In genomic region chr4:2936773-2937145, GRCh38 we compare ENCODE assay signal across 8 cellular contexts. TPM values are rescaled to one million over a fixed set of nuclear protein-coding genes. Genes with fewer than 3 reads are reported as not detected.
DNase-seq lines count a peak whose midpoint lies in the region; ATAC-seq, FAIRE-seq and TF ChIP-seq lines count a peak whose summit lies in the region.

No MANE protein-coding gene starts in this region.

- no peak for ATAC-seq in GM19455 (IDR thresholded peaks at IDR 0.05; ENCODE audit: unreplicated experiment)

- peak overlapping the region; percentile 48 for H3K27ac Mint-ChIP-seq in astrocyte (ENCODE audit: unreplicated experiment)
- H3K27ac Mint-ChIP-seq in nephron = no peak overlapping the region

- H2AFZ ChIP-seq in astrocyte (ENCODE audit: low read depth, low read length) = no peak overlapping the region

- DNase-seq in AG08395 (ENCODE audit: low spot score) = peak; percentile 81
- DNase-seq in GM19238 (ENCODE audit: insufficient read length, low spot score) = peak; percentile 35
- DNase-seq in NT2/D1 (ENCODE audit: low read depth, low spot score) = no peak
- DNase-seq in astrocyte (ENCODE audit: low read depth) = peak; percentile 76
- DNase-seq in cortex of kidney (lab: John Stamatoyannopoulos, UW) = no peak
- DNase-seq in NCI-H2029 treated with DMSO at 0.1 percent for 48 hours (lab: John Stamatoyannopoulos, UW) = no peak

- no peak overlapping the region for H3K4me3 ChIP-seq in NT2/D1 (ENCODE audit: insufficient read length, low read depth)
- H3K4me3 ChIP-seq in astrocyte (ENCODE audit: insufficient read depth, low read depth, low read length) = peak overlapping the region; percentile 0

- H3K4me1 Mint-ChIP-seq in astrocyte (ENCODE audit: low read depth, unreplicated experiment) = peaks cover 24% of the 10 kb centered on the region
- H3K4me1 Mint-ChIP-seq in nephron = peaks cover 23% of the 10 kb centered on the region

- H3K36me3 Mint-ChIP-seq in astrocyte (ENCODE audit: low read depth, unreplicated experiment) (peaks cover 17% of the 10 kb centered on the region), nephron (ENCODE audit: low read depth) (peaks cover 29% of the 10 kb centered on the region)

- H3K4me2 ChIP-seq in astrocyte (ENCODE audit: low read length) = peak overlapping the region; percentile 88

- H4K20me1 ChIP-seq in astrocyte (ENCODE audit: insufficient read depth, low read length) = peaks cover 68% of the 10 kb centered on the region

- no peaks in the 10 kb centered on the region for H3K27me3 Mint-ChIP-seq in astrocyte (ENCODE audit: low read depth, unreplicated experiment)
- H3K27me3 Mint-ChIP-seq in nephron (ENCODE audit: low read depth) = no peaks in the 10 kb centered on the region

- H3K27ac ChIP-seq in astrocyte (ENCODE audit: low read depth, low read length) = peak overlapping the region; percentile 74

- no peaks in the 10 kb centered on the region for H3K27me3 ChIP-seq in NT2/D1 (ENCODE audit: insufficient read depth, insufficient read length)
- no peaks in the 10 kb centered on the region for H3K27me3 ChIP-seq in astrocyte (ENCODE audit: insufficient read depth, low read length)

- H3K4me3 Mint-ChIP-seq in astrocyte (ENCODE audit: unreplicated experiment) (peak overlapping the region; percentile 90), nephron (peak overlapping the region; percentile 85 to 92 (median 90))

- H3K9ac ChIP-seq in NT2/D1 (ENCODE audit: insufficient read length, low read depth) = peak overlapping the region; percentile 28
- H3K9ac ChIP-seq in astrocyte (ENCODE audit: low read length) = peak overlapping the region; percentile 96

- no peak for TF ChIP-seq CTCF in astrocyte (IDR thresholded peaks at IDR 0.05; ENCODE audit: insufficient read depth, low read depth, low read length)
- no peak for TF ChIP-seq CTCF in nephron (IDR thresholded peaks at IDR 0.05; ENCODE audit: unreplicated experiment in 3 of 3)

- no peak for FAIRE-seq in astrocyte (lab: Jason Lieb, UNC)

- H3K9me3 ChIP-seq in NT2/D1 (ENCODE audit: insufficient read depth, low read length) = no peaks in the 10 kb centered on the region
- peaks cover 4% of the 10 kb centered on the region for H3K9me3 ChIP-seq in astrocyte (ENCODE audit: insufficient read depth, low read depth, low read length)

- peaks cover 64% of the 10 kb centered on the region for H3K79me2 ChIP-seq in astrocyte (ENCODE audit: insufficient read depth, low read length)

- H3K9me3 Mint-ChIP-seq in astrocyte (ENCODE audit: unreplicated experiment) = no peaks in the 10 kb centered on the region
- no peaks in the 10 kb centered on the region for H3K9me3 Mint-ChIP-seq in nephron

- peaks cover 37% of the 10 kb centered on the region for H3K4me1 ChIP-seq in NT2/D1 (ENCODE audit: insufficient read depth, insufficient read length)
- H3K4me1 ChIP-seq in astrocyte (ENCODE audit: insufficient read depth, low read length) = peaks cover 43% of the 10 kb centered on the region

- H3K36me3 ChIP-seq in NT2/D1 (ENCODE audit: insufficient read depth, insufficient read length, low read length) (peaks cover 78% of the 10 kb centered on the region), astrocyte (ENCODE audit: insufficient read depth, low read length) (peaks cover 25% of the 10 kb centered on the region)

RNA-seq across cellular contexts. Expression of gene NOP14, which starts 26.4 kb away (rescaled TPM):
- 28.3 and 35.3 TPM in 2 replicates for total RNA-seq in astrocyte

RNA-seq across cellular contexts. Expression of gene GRK4, which starts 26.6 kb away (rescaled TPM):
- 6.7 and 8.5 TPM in 2 replicates for total RNA-seq in astrocyte

Comparison
In these comparisons a context has a peak if more than half of its experiments do, and no peak if none do; other contexts are left out.
1. DNase-seq: peak in AG08395 (single experiment), GM19238 (single experiment) and astrocyte (single experiment); none in NT2/D1 (single experiment), cortex of kidney (single experiment) and NCI-H2029 treated with DMSO at 0.1 percent for 48 hours (single experiment).